1 cellular context compared by ENCODE assay signal in the genomic region with DNA sequence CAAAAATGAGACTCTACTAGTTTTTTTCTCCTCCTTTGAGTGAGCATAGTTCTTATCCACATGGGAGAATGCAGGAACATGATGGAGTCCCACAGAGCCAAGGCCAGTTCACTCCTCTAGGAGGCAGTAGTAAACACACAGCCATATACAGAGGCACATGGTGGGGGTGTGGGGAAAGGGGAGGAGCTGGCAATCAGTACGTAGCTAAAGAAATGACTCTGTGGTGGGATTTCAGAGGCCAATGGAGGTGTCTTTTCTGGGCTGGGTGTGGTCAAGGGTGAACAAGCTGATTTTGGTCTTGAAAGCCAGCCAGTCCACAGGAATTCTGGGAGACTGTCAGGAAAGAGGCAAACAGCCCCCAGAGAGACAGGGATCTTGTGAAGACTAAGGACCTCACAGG.
A peak's percentile ranks its signal among the peaks of the same experiment; 100 is the strongest.
TF ChIP-seq lines count a peak whose summit lies in the region.

No MANE protein-coding gene starts in this region.

TF ChIP-seq in K562, 482 proteins besides CTCF, POLR2A, EP300 and RAD21 (continued from another document and continues in another):
- TF ChIP-seq, protein P1, sequence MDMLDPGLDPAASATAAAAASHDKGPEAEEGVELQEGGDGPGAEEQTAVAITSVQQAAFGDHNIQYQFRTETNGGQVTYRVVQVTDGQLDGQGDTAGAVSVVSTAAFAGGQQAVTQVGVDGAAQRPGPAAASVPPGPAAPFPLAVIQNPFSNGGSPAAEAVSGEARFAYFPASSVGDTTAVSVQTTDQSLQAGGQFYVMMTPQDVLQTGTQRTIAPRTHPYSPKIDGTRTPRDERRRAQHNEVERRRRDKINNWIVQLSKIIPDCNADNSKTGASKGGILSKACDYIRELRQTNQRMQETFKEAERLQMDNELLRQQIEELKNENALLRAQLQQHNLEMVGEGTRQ (CRISPR knock-in tag; IDR thresholded peaks at IDR 0.05): peak; percentile 25; the same call in 1 of the 2 replicates
- TF ChIP-seq PHTF2 (CRISPR knock-in tag; IDR thresholded peaks at IDR 0.05) (no peak), YBX1 (IDR thresholded peaks at IDR 0.05) (no peak), HNRNPH1 (optimal IDR thresholded peaks at IDR 0.05; ENCODE audit: low read depth, low read length) (no peak), ELF4 (CRISPR knock-in tag; IDR thresholded peaks at IDR 0.05) (no peak), ARNT (IDR thresholded peaks at IDR 0.05) (0 out of 4 replicates have a peak, but pooled peaks of 1 of the 2 experiments have one; percentile 48), MYBL2 (IDR thresholded peaks at IDR 0.05; ENCODE audit: low read depth) (no peak), MYBL2 (CRISPR knock-in tag; IDR thresholded peaks at IDR 0.05; ENCODE audit: borderline replicate concordance) (no peak), MIER1 (IDR thresholded peaks at IDR 0.05; ENCODE audit: low read depth) (no peak), CHD2 (IDR thresholded peaks at IDR 0.05; ENCODE audit: low read depth, low read length) (no peak), POLR3A (IDR thresholded peaks at IDR 0.05; ENCODE audit: borderline replicate concordance, extremely low read depth, insufficient read depth, insufficient read length) (no peak), ZNF76 (CRISPR knock-in tag; IDR thresholded peaks at IDR 0.05; ENCODE audit: borderline replicate concordance) (no peak), TEAD2 (tag; IDR thresholded peaks at IDR 0.05) (no peak), ZNF134 (CRISPR knock-in tag; conservative IDR thresholded peaks at IDR 0.05) (no peak), POLR2B (IDR thresholded peaks at IDR 0.05; ENCODE audit: low read depth, partially characterized antibody) (no peak), ZNF184 (CRISPR knock-in tag; IDR thresholded peaks at IDR 0.05) (no peak), ZNF3 (CRISPR knock-in tag; IDR thresholded peaks at IDR 0.05) (no peak), TCF7 (IDR thresholded peaks at IDR 0.05; ENCODE audit: borderline replicate concordance) (no peak), EHMT2 (IDR thresholded peaks at IDR 0.05) (peak; percentile 78), GATAD2A (IDR thresholded peaks at IDR 0.05) (no peak), PHF8 (IDR thresholded peaks at IDR 0.05; ENCODE audit: borderline replicate concordance, low read length) (no peak), SUPT5H (IDR thresholded peaks at IDR 0.05) (no peak), BHLHE40 (IDR thresholded peaks at IDR 0.05; ENCODE audit: low read length) (peak; percentile 55; the same call in 1 of the 2 replicates), CSDE1 (IDR thresholded peaks at IDR 0.05) (no peak), EWSR1 (IDR thresholded peaks at IDR 0.05; ENCODE audit: borderline replicate concordance, low read depth, partially characterized antibody) (no peak), HNRNPL (IDR thresholded peaks at IDR 0.05; ENCODE audit: low read depth, low read length) (no peak), RBM15 (IDR thresholded peaks at IDR 0.05; ENCODE audit: insufficient read depth, low read length) (no peak), KLF16 (IDR thresholded peaks at IDR 0.05) (0 out of 2 replicates have a peak, but pooled peaks have one; percentile 21), ZNF24 (IDR thresholded peaks at IDR 0.05) (no peak), TOE1 (IDR thresholded peaks at IDR 0.05; ENCODE audit: borderline replicate concordance) (no peak), TOE1 (CRISPR knock-in tag; IDR thresholded peaks at IDR 0.05; ENCODE audit: borderline replicate concordance, low read depth) (no peak), SMARCB1 (IDR thresholded peaks at IDR 0.05; ENCODE audit: insufficient read length, low read depth) (no peak), PCBP2 (IDR thresholded peaks at IDR 0.05; ENCODE audit: low read depth, low read length, poor library complexity, severe bottlenecking) (no peak), ZNF778 (CRISPR knock-in tag; IDR thresholded peaks at IDR 0.05) (no peak), MAFK (IDR thresholded peaks at IDR 0.05; ENCODE audit: low read length) (no peak), KLF13 (tag; IDR thresholded peaks at IDR 0.05; ENCODE audit: borderline replicate concordance, low read depth) (0 out of 2 replicates have a peak, but pooled peaks have one; percentile 18), MXI1 (IDR thresholded peaks at IDR 0.05; ENCODE audit: low read depth, low read length) (peak; percentile 46; the same call in 1 of the 2 replicates)
- TF ChIP-seq, protein P2, sequence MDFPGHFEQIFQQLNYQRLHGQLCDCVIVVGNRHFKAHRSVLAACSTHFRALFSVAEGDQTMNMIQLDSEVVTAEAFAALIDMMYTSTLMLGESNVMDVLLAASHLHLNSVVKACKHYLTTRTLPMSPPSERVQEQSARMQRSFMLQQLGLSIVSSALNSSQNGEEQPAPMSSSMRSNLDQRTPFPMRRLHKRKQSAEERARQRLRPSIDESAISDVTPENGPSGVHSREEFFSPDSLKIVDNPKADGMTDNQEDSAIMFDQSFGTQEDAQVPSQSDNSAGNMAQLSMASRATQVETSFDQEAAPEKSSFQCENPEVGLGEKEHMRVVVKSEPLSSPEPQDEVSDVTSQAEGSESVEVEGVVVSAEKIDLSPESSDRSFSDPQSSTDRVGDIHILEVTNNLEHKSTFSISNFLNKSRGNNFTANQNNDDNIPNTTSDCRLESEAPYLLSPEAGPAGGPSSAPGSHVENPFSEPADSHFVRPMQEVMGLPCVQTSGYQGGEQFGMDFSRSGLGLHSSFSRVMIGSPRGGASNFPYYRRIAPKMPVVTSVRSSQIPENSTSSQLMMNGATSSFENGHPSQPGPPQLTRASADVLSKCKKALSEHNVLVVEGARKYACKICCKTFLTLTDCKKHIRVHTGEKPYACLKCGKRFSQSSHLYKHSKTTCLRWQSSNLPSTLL (IDR thresholded peaks at IDR 0.05): no peak
- TF ChIP-seq, protein P3, sequence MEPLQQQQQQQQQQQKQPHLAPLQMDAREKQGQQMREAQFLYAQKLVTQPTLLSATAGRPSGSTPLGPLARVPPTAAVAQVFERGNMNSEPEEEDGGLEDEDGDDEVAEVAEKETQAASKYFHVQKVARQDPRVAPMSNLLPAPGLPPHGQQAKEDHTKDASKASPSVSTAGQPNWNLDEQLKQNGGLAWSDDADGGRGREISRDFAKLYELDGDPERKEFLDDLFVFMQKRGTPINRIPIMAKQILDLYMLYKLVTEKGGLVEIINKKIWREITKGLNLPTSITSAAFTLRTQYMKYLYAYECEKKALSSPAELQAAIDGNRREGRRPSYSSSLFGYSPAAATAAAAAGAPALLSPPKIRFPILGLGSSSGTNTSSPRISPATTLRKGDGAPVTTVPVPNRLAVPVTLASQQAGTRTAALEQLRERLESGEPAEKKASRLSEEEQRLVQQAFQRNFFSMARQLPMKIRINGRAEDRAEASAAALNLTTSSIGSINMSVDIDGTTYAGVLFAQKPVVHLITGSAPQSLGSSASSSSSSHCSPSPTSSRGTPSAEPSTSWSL (CRISPR knock-in tag; IDR thresholded peaks at IDR 0.05; ENCODE audit: borderline replicate concordance): no peak
- TF ChIP-seq, protein P4, sequence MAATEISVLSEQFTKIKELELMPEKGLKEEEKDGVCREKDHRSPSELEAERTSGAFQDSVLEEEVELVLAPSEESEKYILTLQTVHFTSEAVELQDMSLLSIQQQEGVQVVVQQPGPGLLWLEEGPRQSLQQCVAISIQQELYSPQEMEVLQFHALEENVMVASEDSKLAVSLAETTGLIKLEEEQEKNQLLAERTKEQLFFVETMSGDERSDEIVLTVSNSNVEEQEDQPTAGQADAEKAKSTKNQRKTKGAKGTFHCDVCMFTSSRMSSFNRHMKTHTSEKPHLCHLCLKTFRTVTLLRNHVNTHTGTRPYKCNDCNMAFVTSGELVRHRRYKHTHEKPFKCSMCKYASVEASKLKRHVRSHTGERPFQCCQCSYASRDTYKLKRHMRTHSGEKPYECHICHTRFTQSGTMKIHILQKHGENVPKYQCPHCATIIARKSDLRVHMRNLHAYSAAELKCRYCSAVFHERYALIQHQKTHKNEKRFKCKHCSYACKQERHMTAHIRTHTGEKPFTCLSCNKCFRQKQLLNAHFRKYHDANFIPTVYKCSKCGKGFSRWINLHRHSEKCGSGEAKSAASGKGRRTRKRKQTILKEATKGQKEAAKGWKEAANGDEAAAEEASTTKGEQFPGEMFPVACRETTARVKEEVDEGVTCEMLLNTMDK (IDR thresholded peaks at IDR 0.05; ENCODE audit: borderline replicate concordance, insufficient read depth, low read depth, low read length, poor library complexity, severe bottlenecking): peak; percentile 78
- TF ChIP-seq, protein P5, sequence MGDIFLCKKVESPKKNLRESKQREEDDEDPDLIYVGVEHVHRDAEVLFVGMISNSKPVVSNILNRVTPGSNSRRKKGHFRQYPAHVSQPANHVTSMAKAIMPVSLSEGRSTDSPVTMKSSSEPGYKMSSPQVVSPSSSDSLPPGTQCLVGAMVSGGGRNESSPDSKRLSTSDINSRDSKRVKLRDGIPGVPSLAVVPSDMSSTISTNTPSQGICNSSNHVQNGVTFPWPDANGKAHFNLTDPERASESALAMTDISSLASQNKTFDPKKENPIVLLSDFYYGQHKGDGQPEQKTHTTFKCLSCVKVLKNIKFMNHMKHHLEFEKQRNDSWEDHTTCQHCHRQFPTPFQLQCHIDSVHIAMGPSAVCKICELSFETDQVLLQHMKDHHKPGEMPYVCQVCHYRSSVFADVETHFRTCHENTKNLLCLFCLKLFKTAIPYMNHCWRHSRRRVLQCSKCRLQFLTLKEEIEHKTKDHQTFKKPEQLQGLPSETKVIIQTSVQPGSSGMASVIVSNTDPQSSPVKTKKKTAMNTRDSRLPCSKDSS (IDR thresholded peaks at IDR 0.05; ENCODE audit: low read depth, partially characterized antibody): no peak
- TF ChIP-seq, protein P6, sequence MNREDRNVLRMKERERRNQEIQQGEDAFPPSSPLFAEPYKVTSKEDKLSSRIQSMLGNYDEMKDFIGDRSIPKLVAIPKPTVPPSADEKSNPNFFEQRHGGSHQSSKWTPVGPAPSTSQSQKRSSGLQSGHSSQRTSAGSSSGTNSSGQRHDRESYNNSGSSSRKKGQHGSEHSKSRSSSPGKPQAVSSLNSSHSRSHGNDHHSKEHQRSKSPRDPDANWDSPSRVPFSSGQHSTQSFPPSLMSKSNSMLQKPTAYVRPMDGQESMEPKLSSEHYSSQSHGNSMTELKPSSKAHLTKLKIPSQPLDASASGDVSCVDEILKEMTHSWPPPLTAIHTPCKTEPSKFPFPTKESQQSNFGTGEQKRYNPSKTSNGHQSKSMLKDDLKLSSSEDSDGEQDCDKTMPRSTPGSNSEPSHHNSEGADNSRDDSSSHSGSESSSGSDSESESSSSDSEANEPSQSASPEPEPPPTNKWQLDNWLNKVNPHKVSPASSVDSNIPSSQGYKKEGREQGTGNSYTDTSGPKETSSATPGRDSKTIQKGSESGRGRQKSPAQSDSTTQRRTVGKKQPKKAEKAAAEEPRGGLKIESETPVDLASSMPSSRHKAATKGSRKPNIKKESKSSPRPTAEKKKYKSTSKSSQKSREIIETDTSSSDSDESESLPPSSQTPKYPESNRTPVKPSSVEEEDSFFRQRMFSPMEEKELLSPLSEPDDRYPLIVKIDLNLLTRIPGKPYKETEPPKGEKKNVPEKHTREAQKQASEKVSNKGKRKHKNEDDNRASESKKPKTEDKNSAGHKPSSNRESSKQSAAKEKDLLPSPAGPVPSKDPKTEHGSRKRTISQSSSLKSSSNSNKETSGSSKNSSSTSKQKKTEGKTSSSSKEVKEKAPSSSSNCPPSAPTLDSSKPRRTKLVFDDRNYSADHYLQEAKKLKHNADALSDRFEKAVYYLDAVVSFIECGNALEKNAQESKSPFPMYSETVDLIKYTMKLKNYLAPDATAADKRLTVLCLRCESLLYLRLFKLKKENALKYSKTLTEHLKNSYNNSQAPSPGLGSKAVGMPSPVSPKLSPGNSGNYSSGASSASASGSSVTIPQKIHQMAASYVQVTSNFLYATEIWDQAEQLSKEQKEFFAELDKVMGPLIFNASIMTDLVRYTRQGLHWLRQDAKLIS (CRISPR knock-in tag; IDR thresholded peaks at IDR 0.05): no peak
- TF ChIP-seq, protein P7, sequence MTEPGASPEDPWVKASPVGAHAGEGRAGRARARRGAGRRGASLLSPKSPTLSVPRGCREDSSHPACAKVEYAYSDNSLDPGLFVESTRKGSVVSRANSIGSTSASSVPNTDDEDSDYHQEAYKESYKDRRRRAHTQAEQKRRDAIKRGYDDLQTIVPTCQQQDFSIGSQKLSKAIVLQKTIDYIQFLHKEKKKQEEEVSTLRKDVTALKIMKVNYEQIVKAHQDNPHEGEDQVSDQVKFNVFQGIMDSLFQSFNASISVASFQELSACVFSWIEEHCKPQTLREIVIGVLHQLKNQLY (CRISPR knock-in tag; conservative IDR thresholded peaks at IDR 0.05): no peak
- TF ChIP-seq, protein P8, sequence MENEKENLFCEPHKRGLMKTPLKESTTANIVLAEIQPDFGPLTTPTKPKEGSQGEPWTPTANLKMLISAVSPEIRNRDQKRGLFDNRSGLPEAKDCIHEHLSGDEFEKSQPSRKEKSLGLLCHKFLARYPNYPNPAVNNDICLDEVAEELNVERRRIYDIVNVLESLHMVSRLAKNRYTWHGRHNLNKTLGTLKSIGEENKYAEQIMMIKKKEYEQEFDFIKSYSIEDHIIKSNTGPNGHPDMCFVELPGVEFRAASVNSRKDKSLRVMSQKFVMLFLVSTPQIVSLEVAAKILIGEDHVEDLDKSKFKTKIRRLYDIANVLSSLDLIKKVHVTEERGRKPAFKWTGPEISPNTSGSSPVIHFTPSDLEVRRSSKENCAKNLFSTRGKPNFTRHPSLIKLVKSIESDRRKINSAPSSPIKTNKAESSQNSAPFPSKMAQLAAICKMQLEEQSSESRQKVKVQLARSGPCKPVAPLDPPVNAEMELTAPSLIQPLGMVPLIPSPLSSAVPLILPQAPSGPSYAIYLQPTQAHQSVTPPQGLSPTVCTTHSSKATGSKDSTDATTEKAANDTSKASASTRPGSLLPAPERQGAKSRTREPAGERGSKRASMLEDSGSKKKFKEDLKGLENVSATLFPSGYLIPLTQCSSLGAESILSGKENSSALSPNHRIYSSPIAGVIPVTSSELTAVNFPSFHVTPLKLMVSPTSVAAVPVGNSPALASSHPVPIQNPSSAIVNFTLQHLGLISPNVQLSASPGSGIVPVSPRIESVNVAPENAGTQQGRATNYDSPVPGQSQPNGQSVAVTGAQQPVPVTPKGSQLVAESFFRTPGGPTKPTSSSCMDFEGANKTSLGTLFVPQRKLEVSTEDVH (IDR thresholded peaks at IDR 0.05; ENCODE audit: low read depth, partially characterized antibody): no peak
- TF ChIP-seq, protein P9, sequence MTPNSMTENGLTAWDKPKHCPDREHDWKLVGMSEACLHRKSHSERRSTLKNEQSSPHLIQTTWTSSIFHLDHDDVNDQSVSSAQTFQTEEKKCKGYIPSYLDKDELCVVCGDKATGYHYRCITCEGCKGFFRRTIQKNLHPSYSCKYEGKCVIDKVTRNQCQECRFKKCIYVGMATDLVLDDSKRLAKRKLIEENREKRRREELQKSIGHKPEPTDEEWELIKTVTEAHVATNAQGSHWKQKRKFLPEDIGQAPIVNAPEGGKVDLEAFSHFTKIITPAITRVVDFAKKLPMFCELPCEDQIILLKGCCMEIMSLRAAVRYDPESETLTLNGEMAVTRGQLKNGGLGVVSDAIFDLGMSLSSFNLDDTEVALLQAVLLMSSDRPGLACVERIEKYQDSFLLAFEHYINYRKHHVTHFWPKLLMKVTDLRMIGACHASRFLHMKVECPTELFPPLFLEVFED (CRISPR knock-in tag; conservative IDR thresholded peaks at IDR 0.05): no peak
- TF ChIP-seq, protein P10, sequence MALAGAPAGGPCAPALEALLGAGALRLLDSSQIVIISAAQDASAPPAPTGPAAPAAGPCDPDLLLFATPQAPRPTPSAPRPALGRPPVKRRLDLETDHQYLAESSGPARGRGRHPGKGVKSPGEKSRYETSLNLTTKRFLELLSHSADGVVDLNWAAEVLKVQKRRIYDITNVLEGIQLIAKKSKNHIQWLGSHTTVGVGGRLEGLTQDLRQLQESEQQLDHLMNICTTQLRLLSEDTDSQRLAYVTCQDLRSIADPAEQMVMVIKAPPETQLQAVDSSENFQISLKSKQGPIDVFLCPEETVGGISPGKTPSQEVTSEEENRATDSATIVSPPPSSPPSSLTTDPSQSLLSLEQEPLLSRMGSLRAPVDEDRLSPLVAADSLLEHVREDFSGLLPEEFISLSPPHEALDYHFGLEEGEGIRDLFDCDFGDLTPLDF (CRISPR knock-in tag; IDR thresholded peaks at IDR 0.05): no peak
